Comparison of ENCODE assay signal across 19 cellular contexts in genomic region chr6:14584450-14584849, GRCh38.
DNase-seq lines count a peak whose midpoint lies in the region; ATAC-seq and TF ChIP-seq lines count a peak whose summit lies in the region.
"Had no signal": no experiment of that assay in that cellular context is flagged by ENCODE, and none has a peak within 500 bp of the region (broad histone marks: within the 10 kb centered on the region; RNA-seq: fewer than 3 reads in every experiment).

No MANE protein-coding gene starts in this region.

- intact Hi-C loops in right lobe of liver (cut with DNase I) = no loop called here

- no peak for TF ChIP-seq POLR2A in NB4 (IDR thresholded peaks at IDR 0.05; ENCODE audit: extremely low read depth, insufficient read length)
- TF ChIP-seq POLR2A in right lobe of liver (IDR thresholded peaks at IDR 0.05) = no peak
- TF ChIP-seq POLR2A in gastroesophageal sphincter (IDR thresholded peaks at IDR 0.05) = no peak

- no peaks in the 10 kb centered on the region for H3K4me1 ChIP-seq in right lobe of liver
- no peaks in the 10 kb centered on the region for H3K4me1 ChIP-seq in gastroesophageal sphincter
- H3K4me1 ChIP-seq: body of pancreas, gastrocnemius medialis had no signal

- H3K27ac ChIP-seq in right lobe of liver (no peak overlapping the region), gastroesophageal sphincter (no peak overlapping the region)
- H3K27ac ChIP-seq: body of pancreas, gastrocnemius medialis had no signal

- H3K4me3 ChIP-seq in NB4 (ENCODE audit: low read depth, low read length) = no peak overlapping the region
- no peak overlapping the region for H3K4me3 ChIP-seq in choroid plexus epithelial cell (ENCODE audit: low read depth, low read length)
- no peak overlapping the region for H3K4me3 ChIP-seq in right lobe of liver
- H3K4me3 ChIP-seq in gastroesophageal sphincter = no peak overlapping the region
- H3K4me3 ChIP-seq: body of pancreas, gastrocnemius medialis had no signal

- DNase-seq in EH (ENCODE audit: low read depth) = peak; percentile 1
- peak; percentile 28 for DNase-seq in NB4 (ENCODE audit: low read depth)
- peak; percentile 39 for DNase-seq in choroid plexus epithelial cell (ENCODE audit: low read depth)
- no peak for DNase-seq in right lobe of liver
- DNase-seq in Ammon's horn (ENCODE audit: low spot score) = no peak
- DNase-seq in NK-92 treated with Interleukin-12 subunit alpha and Interleukin-12 subunit beta, amount 100 ng/mL, for 24 hours (lab: John Stamatoyannopoulos, UW) = no peak
- DNase-seq: activated CD8-positive, alpha-beta memory T cell treated with anti-CD3 and anti-CD28 coated beads, Interleukin-2, amount 50 U/mL, for 4 hours; activated naive CD4-positive, alpha-beta T cell; body of pancreas; CD4-positive, CD25-positive, alpha-beta regulatory T cell; effector memory CD8-positive, alpha-beta T cell; gastrocnemius medialis; H9; islet precursor cell; NCI-H1092; T-helper 1 cell had no signal

- no peaks in the 10 kb centered on the region for H3K36me3 ChIP-seq in right lobe of liver
- H3K36me3 ChIP-seq in gastroesophageal sphincter = no peaks in the 10 kb centered on the region
- H3K36me3 ChIP-seq: gastrocnemius medialis had no signal

- TF ChIP-seq CTCF in NB4 (IDR thresholded peaks at IDR 0.05; ENCODE audit: low read depth, low read length) (no peak), choroid plexus epithelial cell (conservative IDR thresholded peaks at IDR 0.05; ENCODE audit: low read depth, low read length) (peak; percentile 41), right lobe of liver (IDR thresholded peaks at IDR 0.05) (peak; percentile 32 to 58 (median 44)), gastroesophageal sphincter (IDR thresholded peaks at IDR 0.05) (peak in 2 of 4 experiments; percentile 12 to 15)

- no peaks in the 10 kb centered on the region for H3K9me3 ChIP-seq in right lobe of liver
- no peaks in the 10 kb centered on the region for H3K9me3 ChIP-seq in gastroesophageal sphincter
- H3K9me3 ChIP-seq: body of pancreas, gastrocnemius medialis had no signal

- 18% methylated on average over 5 of the region's 5 CpGs for WGBS in right lobe of liver (ENCODE audit: insufficient coverage, low coverage, low lambda C conversion rate, missing lambda C conversion rate)
- 57 to 63% methylated on average over 5 of the region's 5 CpGs for WGBS in gastroesophageal sphincter (ENCODE audit: low coverage in 1 of 2), 2 donors

- ATAC-seq in right lobe of liver (peak; percentile 57 to 80 (median 74)), GM21360 (IDR thresholded peaks at IDR 0.05; ENCODE audit: unreplicated experiment) (no peak), gastroesophageal sphincter (no peak)
- ATAC-seq: activated CD4-positive, CD25-positive, alpha-beta regulatory T cell treated with anti-CD3 and anti-CD28 coated beads, Interleukin-2, amount 50 U/mL, for 24 hours; body of pancreas; effector memory CD8-positive, alpha-beta T cell; gastrocnemius medialis had no signal

- no peak for TF ChIP-seq EP300 in gastroesophageal sphincter (IDR thresholded peaks at IDR 0.05)

- H3K27me3 ChIP-seq in right lobe of liver = no peaks in the 10 kb centered on the region
- H3K27me3 ChIP-seq in gastroesophageal sphincter = no peaks in the 10 kb centered on the region
- H3K27me3 ChIP-seq: body of pancreas, gastrocnemius medialis had no signal

Comparison
In these comparisons a context has a peak if more than half of its experiments do, and no peak if none do; other contexts are left out.
1. DNase-seq: peak in EH (single experiment), NB4 (single experiment) and choroid plexus epithelial cell (single experiment); none in right lobe of liver (0 of 3), Ammon's horn (single experiment) and NK-92 treated with Interleukin-12 subunit alpha and Interleukin-12 subunit beta, amount 100 ng/mL, for 24 hours (single experiment).
2. ATAC-seq: peak in right lobe of liver (4 of 4); none in GM21360 (single experiment) and gastroesophageal sphincter (single experiment).